In the genomic region with DNA sequence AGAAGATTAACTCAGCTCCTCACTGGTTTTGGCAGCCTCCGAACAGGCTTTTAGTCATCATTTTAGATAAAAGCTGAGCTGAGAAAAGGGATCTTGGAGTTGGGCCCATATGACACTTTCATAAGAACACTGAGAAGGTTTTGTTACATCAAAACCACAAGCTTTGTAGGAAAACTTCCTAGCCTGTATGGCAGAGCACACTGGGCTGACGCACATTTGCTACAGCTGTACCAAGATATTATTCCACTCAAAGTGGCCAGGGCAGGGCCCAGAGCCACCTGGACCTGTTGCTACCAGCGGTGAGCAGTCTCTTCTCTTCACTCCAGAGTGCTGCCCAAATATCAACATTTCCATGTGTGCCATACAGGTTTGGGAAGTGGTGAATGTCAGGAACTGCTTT, we compare ENCODE assay signal across 11 cellular contexts.
A peak's percentile ranks its signal among the peaks of the same experiment; 100 is the strongest.
DNase-seq lines count a peak whose midpoint lies in the region; ATAC-seq and TF ChIP-seq lines count a peak whose summit lies in the region.
"Had no signal": no experiment of that assay in that cellular context is flagged by ENCODE, and none has a peak within 500 bp of the region (broad histone marks: within the 10 kb centered on the region; RNA-seq: fewer than 3 reads in every experiment).

No MANE protein-coding gene starts in this region.

- no peaks in the 10 kb centered on the region for H3K36me3 Mint-ChIP-seq in CD4-positive, alpha-beta T cell (ENCODE audit: low read depth)

- no peaks in the 10 kb centered on the region for H3K4me1 Mint-ChIP-seq in CD4-positive, alpha-beta T cell (ENCODE audit: low read depth)
- H3K4me1 Mint-ChIP-seq: B cell had no signal

- H3K27me3 ChIP-seq in ACC112 (ENCODE audit: insufficient read depth, low read length): no peaks in the 10 kb centered on the region
- peaks cover 3% of the 10 kb centered on the region for H3K27me3 ChIP-seq in CD4-positive, alpha-beta T cell (ENCODE audit: control insufficient read depth, insufficient read depth, low read length)

- POLR2A ChIA-PET in CD4-positive, alpha-beta T cell (lab: Charles Lee): no interaction called here

- H3K27ac Mint-ChIP-seq in CD4-positive, alpha-beta T cell: no peak overlapping the region
- H3K27ac Mint-ChIP-seq: B cell had no signal

- no peaks in the 10 kb centered on the region for H3K9me3 Mint-ChIP-seq in CD4-positive, alpha-beta T cell

- H3K4me3 ChIP-seq in ACC112 (ENCODE audit: low read depth, low read length) (peak overlapping the region; percentile 66), mesodermal cell (ENCODE audit: extremely low read depth, insufficient read depth, low read length, poor library complexity, severe bottlenecking) (no peak overlapping the region)

- H3K36me3 ChIP-seq in ACC112 (ENCODE audit: insufficient read depth, low read length): no peaks in the 10 kb centered on the region
- H3K36me3 ChIP-seq in mesodermal cell (ENCODE audit: control insufficient read depth, insufficient read depth, low read length): no peaks in the 10 kb centered on the region

- CTCF ChIA-PET in CD4-positive, alpha-beta T cell (lab: Charles Lee): no interaction called here

- peaks cover 22% of the 10 kb centered on the region for H3K27me3 Mint-ChIP-seq in CD4-positive, alpha-beta T cell

- intact Hi-C loops in CD4-positive, alpha-beta T cell (cut with DNase I, micrococcal nuclease): no loop called here

- 100% methylated on average over 1 of the region's 3 CpGs for WGBS in mesodermal cell (ENCODE audit: insufficient coverage in 2 of 2), 2 experiments

- TF ChIP-seq CTCF in CD4-positive, alpha-beta T cell (IDR thresholded peaks at IDR 0.05): no peak

- no peak for ATAC-seq in CD4-positive, alpha-beta T cell (ENCODE audit: poor library complexity)

- no peak overlapping the region for H2AFZ ChIP-seq in ACC112 (ENCODE audit: low read length, unreplicated experiment)

- no peak overlapping the region for H3K4me3 Mint-ChIP-seq in CD4-positive, alpha-beta T cell
- H3K4me3 Mint-ChIP-seq: B cell had no signal

- no peaks in the 10 kb centered on the region for H3K79me2 ChIP-seq in ACC112 (ENCODE audit: control insufficient read depth, insufficient read depth, low read length, unreplicated experiment)

- H3K27ac ChIP-seq in ACC112 (ENCODE audit: low read depth, low read length) (peak overlapping the region; percentile 100), mesodermal cell (ENCODE audit: low read depth, low read length, severe bottlenecking) (peak overlapping the region; percentile 90)
- no peak overlapping the region for H3K27ac ChIP-seq in CD4-positive, alpha-beta T cell (ENCODE audit: low read depth, low read length)

- H3K9me3 ChIP-seq in mesodermal cell (ENCODE audit: control insufficient read depth, low read length): peaks cover 4% of the 10 kb centered on the region
- no peaks in the 10 kb centered on the region for H3K9me3 ChIP-seq in CD4-positive, alpha-beta T cell (ENCODE audit: control insufficient read depth, low read length)

- peak; percentile 97 for DNase-seq in LHCN-M2 (ENCODE audit: low read depth)
- peak; percentile 94 for DNase-seq in dedifferentiated amniotic fluid mesenchymal stem cell (ENCODE audit: extremely low spot score)
- no peak for DNase-seq in CD4-positive, alpha-beta T cell
- no peak for DNase-seq in activated gamma-delta T cell treated with Interleukin-2 at 50 U/mL for 16 hours
- DNase-seq in NAMALWA (ENCODE audit: low spot score): no peak
- DNase-seq in ecto neural progenitor cell (ENCODE audit: low spot score): no peak
- DNase-seq: NCI-H82, small intestine had no signal

- H3K4me1 ChIP-seq in ACC112 (ENCODE audit: control insufficient read depth, insufficient read depth, low read length, unreplicated experiment): peaks cover 57% of the 10 kb centered on the region
- H3K4me1 ChIP-seq in mesodermal cell (ENCODE audit: control insufficient read depth, insufficient read depth, low read length, poor library complexity, severe bottlenecking): peaks cover 36% of the 10 kb centered on the region

Comparison
In these comparisons a context has a peak if more than half of its experiments do, and no peak if none do; other contexts are left out.
1. DNase-seq: peak in LHCN-M2 (single experiment) and dedifferentiated amniotic fluid mesenchymal stem cell (single experiment); none in CD4-positive, alpha-beta T cell (0 of 10), activated gamma-delta T cell treated with Interleukin-2 at 50 U/mL for 16 hours (single experiment), NAMALWA (single experiment) and ecto neural progenitor cell (single experiment).